8 cellular contexts compared by ENCODE assay signal in genomic region chr18:77249583-77250500, GRCh38. TPM values are rescaled to one million over a fixed set of nuclear protein-coding genes. Genes with fewer than 3 reads are reported as not detected.
A peak's percentile ranks its signal among the peaks of the same experiment; 100 is the strongest.
DNase-seq lines count a peak whose midpoint lies in the region; ATAC-seq and TF ChIP-seq lines count a peak whose summit lies in the region.

Gene GALR1 (plus strand): TSS chr18:77249848. CDS start chr18:77250549, 701 bp downstream.

- H3K36me3 Mint-ChIP-seq in progenitor cell of endocrine pancreas (ENCODE audit: insufficient read depth): peaks cover 1% of the 10 kb centered on the region

- H3K4me1 ChIP-seq in esophagus squamous epithelium: peaks cover 5 to 29% (median 15%) of the 10 kb centered on the region in 3 donors

- H3K36me3 ChIP-seq in esophagus squamous epithelium: no peaks in the 10 kb centered on the region

- peaks cover 0 to 9% (median 0%) of the 10 kb centered on the region in 3 donors for H3K9me3 ChIP-seq in esophagus squamous epithelium

- H3K27ac Mint-ChIP-seq in progenitor cell of endocrine pancreas: peak within 1 kb of the TSS; percentile 73

- ATAC-seq in GM21786 (IDR thresholded peaks at IDR 0.05; ENCODE audit: unreplicated experiment): no peak

- 7% methylated on average over 28 of the region's 98 CpGs; no CpG with 5 or more reads in 1 of the 2 donors for WGBS in esophagus squamous epithelium, 2 donors
- WGBS in lower leg skin, 2 donors: 1% methylated on average over 43 to 51 of the region's 98 CpGs

- DNase-seq in Daoy (ENCODE audit: low read depth): peak; percentile 8
- peak; percentile 57 for DNase-seq in NCI-H69 (lab: John Stamatoyannopoulos, UW)
- no peak for DNase-seq in esophagus squamous epithelium (lab: John Stamatoyannopoulos, UW)
- DNase-seq in progenitor cell of endocrine pancreas (ENCODE audit: low spot score, unreplicated experiment): peak; percentile 25
- no peak for DNase-seq in lower leg skin (ENCODE audit: low spot score in 2 of 2)
- no peak for DNase-seq in SKM-1 (lab: John Stamatoyannopoulos, UW; ENCODE audit: unreplicated experiment)
- DNase-seq in NCI-H226: no peak

- H3K4me3 Mint-ChIP-seq in progenitor cell of endocrine pancreas (ENCODE audit: low read depth): peak within 1 kb of the TSS; percentile 78

- peaks cover 6% of the 10 kb centered on the region for H3K4me1 Mint-ChIP-seq in progenitor cell of endocrine pancreas (ENCODE audit: low read depth)

- H3K27me3 Mint-ChIP-seq in progenitor cell of endocrine pancreas: peaks cover 84% of the 10 kb centered on the region

- H3K4me3 ChIP-seq in esophagus squamous epithelium (peak within 1 kb of the TSS in 3 of 4 donors; percentile 23 to 54 (median 29)), lower leg skin (ENCODE audit: low read depth, poor library complexity, severe bottlenecking) (no peak within 1 kb of the TSS)

- no peaks in the 10 kb centered on the region for H3K9me3 Mint-ChIP-seq in progenitor cell of endocrine pancreas (ENCODE audit: low read depth)

- TF ChIP-seq CTCF in esophagus squamous epithelium (IDR thresholded peaks at IDR 0.05) (no peak), progenitor cell of endocrine pancreas (IDR thresholded peaks at IDR 0.05; ENCODE audit: unreplicated experiment) (no peak), lower leg skin (IDR thresholded peaks at IDR 0.05) (no peak)

- TF ChIP-seq POLR2A in esophagus squamous epithelium (IDR thresholded peaks at IDR 0.05) (no peak), lower leg skin (IDR thresholded peaks at IDR 0.05) (no peak)

- peaks cover 9 to 74% (median 24%) of the 10 kb centered on the region in 4 donors for H3K27me3 ChIP-seq in esophagus squamous epithelium

- intact Hi-C loops in esophagus squamous epithelium (cut with DNase I) (no loop called here), lower leg skin (cut with DNase I; ENCODE audit: low total_unique reads) (no loop called here)

- H3K27ac ChIP-seq in esophagus squamous epithelium: no peak within 1 kb of the TSS

RNA-seq across cellular contexts. Expression of gene GALR1, which starts in this region (rescaled TPM):
- total RNA-seq in Daoy (2014; rRNA removed; shearing (Covaris generic)): not detected in 2 replicates
- under 1 TPM in 1 of 4 donors, not detected in 3; 0.04 TPM for total RNA-seq in esophagus squamous epithelium
- 2.9 and 4.0 TPM in 2 replicates for total RNA-seq in progenitor cell of endocrine pancreas
- total RNA-seq in lower leg skin: not detected

Comparison
In these comparisons a context has a peak if more than half of its experiments do, and no peak if none do; other contexts are left out.
1. Peak in DNase-seq in Daoy; RNA of the gene not detected or under 1 TPM.
2. DNase-seq: peak in NCI-H69 (single experiment) and progenitor cell of endocrine pancreas (single experiment); none in esophagus squamous epithelium (single experiment), lower leg skin (0 of 2), SKM-1 (single experiment) and NCI-H226 (single experiment).